In genomic region chr10:112203328-112204076, GRCh38 we compare ENCODE assay signal across 10 cellular contexts. TPM values are rescaled to one million over a fixed set of nuclear protein-coding genes. Genes with fewer than 3 reads are reported as not detected.
A peak's percentile ranks its signal among the peaks of the same experiment; 100 is the strongest.
DNase-seq lines count a peak whose midpoint lies in the region; ATAC-seq and TF ChIP-seq lines count a peak whose summit lies in the region.
"Had no signal": no experiment of that assay in that cellular context is flagged by ENCODE, and none has a peak within 500 bp of the region (broad histone marks: within the 10 kb centered on the region; RNA-seq: fewer than 3 reads in every experiment).

No MANE protein-coding gene starts in this region.

- DNase-seq in memory B cell (ENCODE audit: low spot score in 2 of 2) (no peak), caudate nucleus (lab: John Stamatoyannopoulos, UW) (no peak), MM.1S (no peak), MG63 (no peak)
- DNase-seq: naive thymus-derived CD8-positive, alpha-beta T cell; NCI-H2081 treated with DMSO at 0.1 percent for 48 hours had no signal

- ATAC-seq in GM18873 (IDR thresholded peaks at IDR 0.05; ENCODE audit: low FRiP score, unreplicated experiment) (peak; percentile 66), GM21825 (IDR thresholded peaks at IDR 0.05; ENCODE audit: unreplicated experiment) (peak; percentile 63), HG03378 (IDR thresholded peaks at IDR 0.05; ENCODE audit: unreplicated experiment) (peak; percentile 85), memory B cell (ENCODE audit: low read depth) (peak; percentile 76)
- ATAC-seq: naive thymus-derived CD8-positive, alpha-beta T cell had no signal

- H3K27ac ChIP-seq in caudate nucleus (ENCODE audit: low read depth, low read length) (no peak overlapping the region), MM.1S (ENCODE audit: low read length) (no peak overlapping the region)

- H3K9me3 ChIP-seq in MM.1S (replicated peaks; ENCODE audit: insufficient read depth, low read length) (no peaks in the 10 kb centered on the region), MG63 (no peaks in the 10 kb centered on the region)

- H3F3A ChIP-seq in MM.1S (ENCODE audit: insufficient read depth, low read length) = no peaks in the 10 kb centered on the region

- H3K36me3 ChIP-seq in MM.1S (replicated peaks; ENCODE audit: insufficient read depth, low read length) = no peaks in the 10 kb centered on the region
- H3K36me3 ChIP-seq in MG63 = no peaks in the 10 kb centered on the region

- H3K27me3 Mint-ChIP-seq in memory B cell = no peaks in the 10 kb centered on the region

- no peak for TF ChIP-seq CTCF in MM.1S (IDR thresholded peaks at IDR 0.05; ENCODE audit: low read length)

- H3K36me3 Mint-ChIP-seq in memory B cell = no peaks in the 10 kb centered on the region
- H3K36me3 Mint-ChIP-seq: naive thymus-derived CD8-positive, alpha-beta T cell had no signal

- H3K4me2 ChIP-seq in MM.1S (ENCODE audit: low read depth, low read length) = no peak overlapping the region

- H3K9me3 Mint-ChIP-seq in memory B cell = no peaks in the 10 kb centered on the region
- H3K9me3 Mint-ChIP-seq: dendritic cell treated with granulocyte-macrophage colony-stimulating factor and Interleukin-4, amounts not matched to agents 40 ng/mL and 50 ng/mL, for 4 days had no signal

- no peaks in the 10 kb centered on the region for H4K20me1 ChIP-seq in MM.1S (ENCODE audit: insufficient read depth, low read length)

- peak overlapping the region; percentile 79 for H3K27ac Mint-ChIP-seq in memory B cell
- H3K27ac Mint-ChIP-seq: dendritic cell treated with granulocyte-macrophage colony-stimulating factor and Interleukin-4, amounts not matched to agents 40 ng/mL and 50 ng/mL, for 4 days; naive thymus-derived CD8-positive, alpha-beta T cell had no signal

- H3K27me3 ChIP-seq in MM.1S (replicated peaks; ENCODE audit: insufficient read depth, low read length) (no peaks in the 10 kb centered on the region), MG63 (no peaks in the 10 kb centered on the region)

- H3K9ac ChIP-seq in MM.1S (ENCODE audit: low read length) = no peak overlapping the region

- no peak overlapping the region for H2AFZ ChIP-seq in MM.1S (ENCODE audit: low read length)

- no peaks in the 10 kb centered on the region for H3K9me2 ChIP-seq in MM.1S (replicated peaks; ENCODE audit: insufficient read depth, low read length)

- peak overlapping the region; percentile 35 for H3K4me3 Mint-ChIP-seq in memory B cell
- H3K4me3 Mint-ChIP-seq: dendritic cell treated with granulocyte-macrophage colony-stimulating factor and Interleukin-4, amounts not matched to agents 40 ng/mL and 50 ng/mL, for 4 days; naive thymus-derived CD8-positive, alpha-beta T cell had no signal

- H3K4me1 Mint-ChIP-seq in memory B cell = peaks cover 11% of the 10 kb centered on the region
- H3K4me1 Mint-ChIP-seq: naive thymus-derived CD8-positive, alpha-beta T cell had no signal

- no peaks in the 10 kb centered on the region for H3K4me1 ChIP-seq in MM.1S (ENCODE audit: low read length)

- H3K4me3 ChIP-seq in MM.1S (ENCODE audit: low read length) = no peak overlapping the region
- no peak overlapping the region for H3K4me3 ChIP-seq in MG63

- no peaks in the 10 kb centered on the region for H3K79me2 ChIP-seq in MM.1S (ENCODE audit: low read length)

RNA-seq across cellular contexts. Expression of gene GPAM, which starts 19.9 kb away (rescaled TPM):
- 4.4 and 7.3 TPM in 2 replicates for total RNA-seq in MG63 (2014; rRNA removed; shearing (Covaris generic); ENCODE audit: low replicate concordance)
